In the genomic region with DNA sequence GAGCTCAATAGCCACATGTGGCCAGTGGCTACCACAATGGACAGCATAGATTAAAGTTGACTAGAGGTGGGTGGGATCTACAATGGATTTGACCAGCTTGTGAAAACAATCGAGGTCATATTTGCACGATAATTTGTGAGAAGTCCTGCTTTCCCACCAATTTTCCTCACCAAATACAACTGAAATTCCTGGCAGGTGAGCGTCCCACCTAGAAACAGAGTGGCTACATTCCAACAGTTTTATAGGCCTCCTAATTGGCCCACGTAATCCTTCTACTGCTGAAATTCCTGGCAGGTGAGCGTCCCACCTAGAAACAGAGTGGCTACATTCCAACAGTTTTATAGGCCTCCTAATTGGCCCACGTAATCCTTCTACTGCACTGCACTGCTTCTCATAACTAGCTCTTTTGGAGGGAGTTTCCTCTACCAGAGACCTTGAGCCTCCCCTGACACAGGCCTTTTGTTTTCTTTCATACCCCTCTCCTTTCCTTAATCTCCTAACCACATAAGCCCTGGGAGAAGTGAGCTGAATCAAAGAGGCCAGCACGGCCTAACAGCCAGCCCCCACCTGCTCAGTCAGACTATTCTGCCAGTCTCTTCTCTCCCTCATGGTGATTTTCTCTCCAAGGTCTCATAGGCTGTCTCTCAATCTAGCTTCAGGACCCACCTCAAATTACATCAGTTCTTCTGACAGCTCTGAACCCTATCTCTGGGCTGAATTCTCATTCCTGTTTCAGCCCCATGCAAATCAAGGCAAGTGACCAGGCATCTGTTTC, we compare ENCODE assay signal across 9 cellular contexts.
A peak's percentile ranks its signal among the peaks of the same experiment; 100 is the strongest.
DNase-seq lines count a peak whose midpoint lies in the region; ATAC-seq and TF ChIP-seq lines count a peak whose summit lies in the region.
"Had no signal": no experiment of that assay in that cellular context is flagged by ENCODE, and none has a peak within 500 bp of the region (broad histone marks: within the 10 kb centered on the region; RNA-seq: fewer than 3 reads in every experiment).

No MANE protein-coding gene starts in this region.

- H3K27ac Mint-ChIP-seq in IgD-negative memory B cell: peak overlapping the region in 2 of 3 donors; percentile 61 to 67
- H3K27ac Mint-ChIP-seq: T-helper 1 cell treated with Interleukin-12 subunit alpha and Interleukin-12 subunit beta and Interleukin-4 antibody, amounts not matched to agents 30 μg/mL and 1 μg/mL, for 36 hours had no signal

- ATAC-seq in GM21737 (IDR thresholded peaks at IDR 0.05; ENCODE audit: unreplicated experiment) (peak; percentile 56), aorta (ENCODE audit: low FRiP score) (no peak)

- H3K4me1 Mint-ChIP-seq in IgD-negative memory B cell: peaks cover 54 to 59% (median 56%) of the 10 kb centered on the region in 3 donors

- TF ChIP-seq CTCF in GM13977 (IDR thresholded peaks at IDR 0.05; ENCODE audit: extremely low read depth, insufficient read depth, missing control alignments) (no peak), spleen (IDR thresholded peaks at IDR 0.05 in 8 of 11, conservative IDR thresholded peaks at IDR 0.05 in 3 of 11) (no peak)

- no peak overlapping the region for H3K4me3 ChIP-seq in spleen
- H3K4me3 ChIP-seq in aorta (ENCODE audit: low read length in 2 of 2): no peak overlapping the region

- no peaks in the 10 kb centered on the region for H3K36me3 Mint-ChIP-seq in IgD-negative memory B cell

- no peaks in the 10 kb centered on the region for H3K36me3 ChIP-seq in spleen
- no peaks in the 10 kb centered on the region for H3K36me3 ChIP-seq in aorta (ENCODE audit: control insufficient read depth in 1 of 2, insufficient read depth in 2 of 2, low read length in 1 of 2)

- in situ Hi-C loops in GM13977 (cut with MboI; ENCODE audit: low pct_unique_long_range_greater_than_20kb, low sequenced_read_pairs, unreplicated experiment): loop anchor here (10.0 kb wide), 1 partner anchor 95 kb away; the partner anchor contains the start of gene CDV3

- H3K27me3 Mint-ChIP-seq in IgD-negative memory B cell: no peaks in the 10 kb centered on the region

- WGBS in spleen, 5 donors: 84 to 87% (median 85%) methylated on average over 7 of the region's 7 CpGs
- WGBS in aorta, 2 donors: 94 to 97% methylated on average over 7 of the region's 7 CpGs

- H3K9me3 ChIP-seq in spleen (peaks cover 0 to 4% (median 0%) of the 10 kb centered on the region in 8 donors), aorta (ENCODE audit: control insufficient read depth, low read length) (no peaks in the 10 kb centered on the region)

- DNase-seq in GM13977 (ENCODE audit: low spot score) (peak; percentile 79), kidney glomerular epithelial cell (lab: John Stamatoyannopoulos, UW) (peak; percentile 55), spleen (no peak), DMS53 (lab: John Stamatoyannopoulos, UW) (no peak), OCI-M1 (lab: John Stamatoyannopoulos, UW) (no peak), aorta (no peak)

- H3K4me3 Mint-ChIP-seq in IgD-negative memory B cell: peak overlapping the region in 2 of 4 donors; percentile 4 to 70
- H3K4me3 Mint-ChIP-seq: T-helper 1 cell treated with Interleukin-12 subunit alpha and Interleukin-12 subunit beta and Interleukin-4 antibody, amounts not matched to agents 30 μg/mL and 1 μg/mL, for 36 hours had no signal

- TF ChIP-seq POLR2A in spleen (IDR thresholded peaks at IDR 0.05): no peak

- peaks cover 0 to 2% (median 0%) of the 10 kb centered on the region in 3 donors for H3K9me3 Mint-ChIP-seq in IgD-negative memory B cell

- H3K27me3 ChIP-seq in spleen (replicated peaks in 1 of 7) (no peaks in the 10 kb centered on the region), aorta (ENCODE audit: control insufficient read depth in 1 of 2, insufficient read depth in 2 of 2, low read length in 1 of 2) (no peaks in the 10 kb centered on the region)

- intact Hi-C loops in spleen (cut with DNase I; ENCODE audit: low total_unique reads): no loop called here
- intact Hi-C loops in aorta (cut with DNase I): loop anchor here in 1 of 2 donors (10.0 kb wide), 1 partner anchor 125 kb away; no protein-coding TSS in a partner anchor

- H3K4me1 ChIP-seq in spleen (peaks cover 2 to 48% (median 25%) of the 10 kb centered on the region in 6 donors), aorta (ENCODE audit: control insufficient read depth in 1 of 2, insufficient read depth in 2 of 2, low read length in 2 of 2) (no peaks in the 10 kb centered on the region)

- H3K27ac ChIP-seq in spleen (no peak overlapping the region), aorta (ENCODE audit: low read depth in 1 of 2, low read length in 2 of 2) (no peak overlapping the region)

Comparison
In these comparisons a context has a peak if more than half of its experiments do, and no peak if none do; other contexts are left out.
1. DNase-seq: peak in GM13977 (single experiment) and kidney glomerular epithelial cell (single experiment); none in spleen (single experiment), DMS53 (single experiment), OCI-M1 (single experiment) and aorta (0 of 2).